ENCODE assay signal across 26 cellular contexts in genomic region chr2:184312970-184313369, GRCh38.
"Had no signal": no experiment of that assay in that cellular context is flagged by ENCODE, and none has a peak within 500 bp of the region (broad histone marks: within the 10 kb centered on the region; RNA-seq: fewer than 3 reads in every experiment).

No MANE protein-coding gene starts in this region.

- H3K4me3 ChIP-seq: ascending aorta, cardiac muscle cell, MG63, PC-9 had no signal

- DNase-seq: activated CD4-positive, alpha-beta T cell treated with anti-CD3 and anti-CD28 coated beads for 36 hours; activated CD4-positive, alpha-beta T cell treated with anti-CD3 and anti-CD28 coated beads, Interleukin-2, amount 10 ng/mL, durations not matched to agents 7 days and 5 days; activated CD4-positive, alpha-beta T cell treated with anti-CD3 and anti-CD28 coated beads, Interleukin-2, amount 50 U/mL, for 48 hours; activated CD8-positive, alpha-beta T cell treated with anti-CD3 and anti-CD28 coated beads, Interleukin-2, amount 10 ng/mL, durations not matched to agents 7 days and 5 days; activated gamma-delta T cell; activated naive CD4-positive, alpha-beta T cell treated with Interleukin-2 at 50 U/mL for 16 hours; activated naive CD8-positive, alpha-beta T cell treated with anti-CD3 and anti-CD28 coated beads, Interleukin-2, amount 10 ng/mL, durations not matched to agents 7 days and 5 days; activated T-cell treated with anti-CD3 and anti-CD28 coated beads, Interleukin-2, amount 50 U/mL, for 24 hours; amygdala; Karpas-422; MG63; NCI-H1092 treated with DMSO at 0.1 percent for 48 hours; NCI-H1417; NCI-H146; NCI-H187; NCI-H2029 treated with DMSO at 0.1 percent for 48 hours; NCI-H345; NCI-H510A; NCI-H526; NCI-H748 treated with DMSO at 0.1 percent for 48 hours; PC-9; SIG-M5; SW 1271; T1000 had no signal
